ENCODE assay signal across 1 cellular context in the genomic region with DNA sequence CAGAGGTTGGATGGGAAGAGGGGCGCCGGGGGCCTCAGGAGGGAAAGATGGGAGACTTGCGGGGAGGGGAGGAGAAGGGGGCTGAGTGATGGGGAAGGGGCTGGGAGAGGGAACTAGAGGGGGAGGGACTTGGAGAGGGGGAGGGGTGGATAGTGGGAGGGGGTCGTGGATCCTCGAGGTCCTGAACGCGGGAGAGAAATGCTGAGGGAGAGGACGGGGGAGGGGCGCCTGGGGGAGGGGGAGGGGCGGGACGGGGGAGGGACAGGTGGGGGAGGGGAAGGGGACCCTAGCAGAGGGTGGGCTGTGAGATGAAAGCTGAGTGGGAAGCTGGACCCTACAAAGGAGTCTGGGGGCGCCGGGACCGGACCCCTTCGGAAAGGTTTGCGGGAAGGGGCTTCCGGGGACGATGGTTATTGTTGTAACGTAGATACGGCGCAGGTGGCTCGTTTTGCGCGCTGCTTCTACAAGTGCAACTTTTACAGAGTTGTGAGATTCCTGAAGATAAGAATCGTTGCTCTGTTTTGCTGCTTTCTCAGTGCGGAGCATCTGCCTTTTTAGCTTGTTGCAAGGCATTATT.
TF ChIP-seq lines count a peak whose summit lies in the region.

No MANE protein-coding gene starts in this region.

TF ChIP-seq in GM23338, 12 proteins besides CTCF, POLR2A, EP300 and RAD21 (continued from another document):
- TF ChIP-seq, protein P1, sequence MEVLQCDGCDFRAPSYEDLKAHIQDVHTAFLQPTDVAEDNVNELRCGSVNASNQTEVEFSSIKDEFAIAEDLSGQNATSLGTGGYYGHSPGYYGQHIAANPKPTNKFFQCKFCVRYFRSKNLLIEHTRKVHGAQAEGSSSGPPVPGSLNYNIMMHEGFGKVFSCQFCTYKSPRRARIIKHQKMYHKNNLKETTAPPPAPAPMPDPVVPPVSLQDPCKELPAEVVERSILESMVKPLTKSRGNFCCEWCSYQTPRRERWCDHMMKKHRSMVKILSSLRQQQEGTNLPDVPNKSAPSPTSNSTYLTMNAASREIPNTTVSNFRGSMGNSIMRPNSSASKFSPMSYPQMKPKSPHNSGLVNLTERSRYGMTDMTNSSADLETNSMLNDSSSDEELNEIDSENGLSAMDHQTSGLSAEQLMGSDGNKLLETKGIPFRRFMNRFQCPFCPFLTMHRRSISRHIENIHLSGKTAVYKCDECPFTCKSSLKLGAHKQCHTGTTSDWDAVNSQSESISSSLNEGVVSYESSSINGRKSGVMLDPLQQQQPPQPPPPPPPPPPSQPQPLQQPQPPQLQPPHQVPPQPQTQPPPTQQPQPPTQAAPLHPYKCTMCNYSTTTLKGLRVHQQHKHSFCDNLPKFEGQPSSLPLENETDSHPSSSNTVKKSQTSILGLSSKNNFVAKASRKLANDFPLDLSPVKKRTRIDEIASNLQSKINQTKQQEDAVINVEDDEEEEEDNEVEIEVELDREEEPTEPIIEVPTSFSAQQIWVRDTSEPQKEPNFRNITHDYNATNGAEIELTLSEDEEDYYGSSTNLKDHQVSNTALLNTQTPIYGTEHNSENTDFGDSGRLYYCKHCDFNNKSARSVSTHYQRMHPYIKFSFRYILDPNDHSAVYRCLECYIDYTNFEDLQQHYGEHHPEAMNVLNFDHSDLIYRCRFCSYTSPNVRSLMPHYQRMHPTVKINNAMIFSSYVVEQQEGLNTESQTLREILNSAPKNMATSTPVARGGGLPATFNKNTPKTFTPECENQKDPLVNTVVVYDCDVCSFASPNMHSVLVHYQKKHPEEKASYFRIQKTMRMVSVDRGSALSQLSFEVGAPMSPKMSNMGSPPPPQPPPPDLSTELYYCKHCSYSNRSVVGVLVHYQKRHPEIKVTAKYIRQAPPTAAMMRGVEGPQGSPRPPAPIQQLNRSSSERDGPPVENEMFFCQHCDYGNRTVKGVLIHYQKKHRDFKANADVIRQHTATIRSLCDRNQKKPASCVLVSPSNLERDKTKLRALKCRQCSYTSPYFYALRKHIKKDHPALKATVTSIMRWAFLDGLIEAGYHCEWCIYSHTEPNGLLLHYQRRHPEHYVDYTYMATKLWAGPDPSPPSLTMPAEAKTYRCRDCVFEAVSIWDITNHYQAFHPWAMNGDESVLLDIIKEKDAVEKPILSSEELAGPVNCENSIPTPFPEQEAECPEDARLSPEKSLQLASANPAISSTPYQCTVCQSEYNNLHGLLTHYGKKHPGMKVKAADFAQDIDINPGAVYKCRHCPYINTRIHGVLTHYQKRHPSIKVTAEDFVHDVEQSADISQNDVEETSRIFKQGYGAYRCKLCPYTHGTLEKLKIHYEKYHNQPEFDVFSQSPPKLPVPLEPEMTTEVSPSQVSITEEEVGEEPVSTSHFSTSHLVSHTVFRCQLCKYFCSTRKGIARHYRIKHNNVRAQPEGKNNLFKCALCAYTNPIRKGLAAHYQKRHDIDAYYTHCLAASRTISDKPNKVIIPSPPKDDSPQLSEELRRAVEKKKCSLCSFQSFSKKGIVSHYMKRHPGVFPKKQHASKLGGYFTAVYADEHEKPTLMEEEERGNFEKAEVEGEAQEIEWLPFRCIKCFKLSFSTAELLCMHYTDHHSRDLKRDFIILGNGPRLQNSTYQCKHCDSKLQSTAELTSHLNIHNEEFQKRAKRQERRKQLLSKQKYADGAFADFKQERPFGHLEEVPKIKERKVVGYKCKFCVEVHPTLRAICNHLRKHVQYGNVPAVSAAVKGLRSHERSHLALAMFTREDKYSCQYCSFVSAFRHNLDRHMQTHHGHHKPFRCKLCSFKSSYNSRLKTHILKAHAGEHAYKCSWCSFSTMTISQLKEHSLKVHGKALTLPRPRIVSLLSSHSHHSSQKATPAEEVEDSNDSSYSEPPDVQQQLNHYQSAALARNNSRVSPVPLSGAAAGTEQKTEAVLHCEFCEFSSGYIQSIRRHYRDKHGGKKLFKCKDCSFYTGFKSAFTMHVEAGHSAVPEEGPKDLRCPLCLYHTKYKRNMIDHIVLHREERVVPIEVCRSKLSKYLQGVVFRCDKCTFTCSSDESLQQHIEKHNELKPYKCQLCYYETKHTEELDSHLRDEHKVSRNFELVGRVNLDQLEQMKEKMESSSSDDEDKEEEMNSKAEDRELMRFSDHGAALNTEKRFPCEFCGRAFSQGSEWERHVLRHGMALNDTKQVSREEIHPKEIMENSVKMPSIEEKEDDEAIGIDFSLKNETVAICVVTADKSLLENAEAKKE (CRISPR knock-in tag; IDR thresholded peaks at IDR 0.05): no peak
- TF ChIP-seq, protein P2, sequence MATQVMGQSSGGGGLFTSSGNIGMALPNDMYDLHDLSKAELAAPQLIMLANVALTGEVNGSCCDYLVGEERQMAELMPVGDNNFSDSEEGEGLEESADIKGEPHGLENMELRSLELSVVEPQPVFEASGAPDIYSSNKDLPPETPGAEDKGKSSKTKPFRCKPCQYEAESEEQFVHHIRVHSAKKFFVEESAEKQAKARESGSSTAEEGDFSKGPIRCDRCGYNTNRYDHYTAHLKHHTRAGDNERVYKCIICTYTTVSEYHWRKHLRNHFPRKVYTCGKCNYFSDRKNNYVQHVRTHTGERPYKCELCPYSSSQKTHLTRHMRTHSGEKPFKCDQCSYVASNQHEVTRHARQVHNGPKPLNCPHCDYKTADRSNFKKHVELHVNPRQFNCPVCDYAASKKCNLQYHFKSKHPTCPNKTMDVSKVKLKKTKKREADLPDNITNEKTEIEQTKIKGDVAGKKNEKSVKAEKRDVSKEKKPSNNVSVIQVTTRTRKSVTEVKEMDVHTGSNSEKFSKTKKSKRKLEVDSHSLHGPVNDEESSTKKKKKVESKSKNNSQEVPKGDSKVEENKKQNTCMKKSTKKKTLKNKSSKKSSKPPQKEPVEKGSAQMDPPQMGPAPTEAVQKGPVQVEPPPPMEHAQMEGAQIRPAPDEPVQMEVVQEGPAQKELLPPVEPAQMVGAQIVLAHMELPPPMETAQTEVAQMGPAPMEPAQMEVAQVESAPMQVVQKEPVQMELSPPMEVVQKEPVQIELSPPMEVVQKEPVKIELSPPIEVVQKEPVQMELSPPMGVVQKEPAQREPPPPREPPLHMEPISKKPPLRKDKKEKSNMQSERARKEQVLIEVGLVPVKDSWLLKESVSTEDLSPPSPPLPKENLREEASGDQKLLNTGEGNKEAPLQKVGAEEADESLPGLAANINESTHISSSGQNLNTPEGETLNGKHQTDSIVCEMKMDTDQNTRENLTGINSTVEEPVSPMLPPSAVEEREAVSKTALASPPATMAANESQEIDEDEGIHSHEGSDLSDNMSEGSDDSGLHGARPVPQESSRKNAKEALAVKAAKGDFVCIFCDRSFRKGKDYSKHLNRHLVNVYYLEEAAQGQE (IDR thresholded peaks at IDR 0.05; ENCODE audit: unreplicated experiment): no peak
- TF ChIP-seq CREB1 (CRISPR knock-in tag; IDR thresholded peaks at IDR 0.05; ENCODE audit: low read depth) (no peak), EZH2phosphoT487 (IDR thresholded peaks at IDR 0.05; ENCODE audit: unreplicated experiment) (no peak)
TF ChIP-seq in GM23338: peak in this region for 0.
